ENCODE assay signal across 9 cellular contexts in the genomic region with DNA sequence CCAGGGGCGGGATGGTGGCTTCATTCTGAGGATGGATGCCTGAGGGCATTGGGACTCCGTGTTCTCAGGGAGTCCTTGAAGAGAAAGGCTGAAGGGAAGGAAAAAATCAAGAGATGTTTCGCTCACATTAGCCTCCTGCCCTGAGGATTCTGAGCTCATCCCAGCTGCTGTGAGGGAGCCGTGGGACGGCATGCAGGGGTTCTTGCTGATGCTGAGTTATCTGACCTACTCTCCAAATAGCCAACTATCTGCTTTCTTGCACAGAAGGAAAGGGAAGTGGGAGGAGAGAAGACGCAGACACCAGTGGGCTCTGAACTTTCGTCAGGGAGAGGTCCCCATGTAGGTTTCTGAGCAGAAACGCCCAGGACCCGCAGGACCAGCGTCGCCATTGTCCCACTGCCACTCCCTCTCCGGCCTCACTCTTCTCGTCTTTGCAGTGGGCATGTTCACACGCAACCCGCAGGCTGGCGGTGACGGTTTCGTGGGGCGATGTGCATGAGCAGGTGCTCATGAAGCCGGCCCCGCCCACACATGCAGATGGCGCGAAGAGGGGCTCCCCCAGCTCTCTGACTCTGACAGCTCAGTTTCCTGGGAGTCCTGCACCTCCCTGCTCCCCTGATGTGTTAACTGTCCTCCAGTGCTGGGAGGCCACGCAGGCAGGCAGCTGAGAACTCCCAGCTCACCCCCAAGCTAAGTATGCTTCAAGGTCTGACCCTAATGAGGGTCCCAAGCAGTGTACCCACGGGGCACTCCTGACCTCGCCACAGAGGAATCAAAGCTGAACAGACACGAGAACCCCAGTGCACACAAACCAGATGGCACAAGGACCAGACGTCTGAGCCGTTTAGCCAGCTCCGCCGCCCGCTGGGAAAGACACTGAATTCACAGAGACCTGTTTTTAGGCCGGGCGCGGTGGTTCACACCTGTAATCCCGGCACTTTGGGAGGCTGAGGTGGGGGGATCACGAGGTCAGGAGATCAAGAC. TPM values are rescaled to one million over a fixed set of nuclear protein-coding genes. Genes with fewer than 3 reads are reported as not detected.
DNase-seq lines count a peak whose midpoint lies in the region; ATAC-seq, FAIRE-seq and TF ChIP-seq lines count a peak whose summit lies in the region.
"Had no signal": no experiment of that assay in that cellular context is flagged by ENCODE, and none has a peak within 500 bp of the region (broad histone marks: within the 10 kb centered on the region; RNA-seq: fewer than 3 reads in every experiment).

No MANE protein-coding gene starts in this region.

- POLR2A ChIA-PET in HepG2 (lab: Yijun Ruan, JAX): no interaction called here

- no peak for TF ChIP-seq RAD21 in HepG2 (CRISPR knock-in tag; IDR thresholded peaks at IDR 0.05)

- H3K36me3 ChIP-seq in HepG2 (replicated peaks in 1 of 2; ENCODE audit: control insufficient read depth in 1 of 2, insufficient read depth in 2 of 2, low read length in 2 of 2) (no peaks in the 10 kb centered on the region), MG63 (no peaks in the 10 kb centered on the region)

- H3K79me2 ChIP-seq in HepG2 (ENCODE audit: insufficient read depth, low read length): no peaks in the 10 kb centered on the region

- CTCF ChIA-PET in HepG2 (lab: Yijun Ruan, JAX; ENCODE audit: low intra/inter-chr PET ratio, low total read pairs): no interaction called here

- H2AFZ ChIP-seq in HepG2 (ENCODE audit: low read length): no peak overlapping the region

- intact Hi-C loops in HepG2 (cut with micrococcal nuclease; ENCODE audit: unreplicated experiment): no loop called here

- H4K20me1 ChIP-seq in HepG2 (ENCODE audit: insufficient read depth, low read length): no peaks in the 10 kb centered on the region

- H3K4me2 ChIP-seq in HepG2 (ENCODE audit: low read depth, low read length): no peak overlapping the region

- peaks cover 35% of the 10 kb centered on the region for H3K27me3 Mint-ChIP-seq in HFFc6 (ENCODE audit: insufficient read depth)

- H3K27me3 ChIP-seq in HepG2 (ENCODE audit: control insufficient read depth in 1 of 2, insufficient read depth in 2 of 2, low read length in 2 of 2) (peaks cover 6 to 43% of the 10 kb centered on the region in 2 experiments; a peak in 3 of 5 replicates), MG63 (no peaks in the 10 kb centered on the region)

- TF ChIP-seq EP300 in HepG2 (IDR thresholded peaks at IDR 0.05; ENCODE audit: low read depth in 2 of 2, low read length in 2 of 2) (no peak), HepG2 (CRISPR knock-in tag; IDR thresholded peaks at IDR 0.05; ENCODE audit: borderline replicate concordance) (no peak)

- TF ChIP-seq CTCF in HepG2 (CRISPR knock-in tag; IDR thresholded peaks at IDR 0.05): no peak
- TF ChIP-seq CTCF in HFFc6 (IDR thresholded peaks at IDR 0.05): no peak

- no peak for FAIRE-seq in HepG2 (lab: Jason Lieb, UNC)

- DNase-seq in HepG2 (ENCODE audit: low spot score) (no peak), COLO668 (lab: John Stamatoyannopoulos, UW; ENCODE audit: unreplicated experiment) (no peak), HFFc6 (no peak), NCI-H748 (lab: John Stamatoyannopoulos, UW; ENCODE audit: unreplicated experiment) (no peak), MG63 (no peak)
- DNase-seq: EL had no signal

- H3K9me3 ChIP-seq in HepG2 (ENCODE audit: low read length) (peaks cover 5% of the 10 kb centered on the region; the same call in 1 of the 2 replicates), MG63 (no peaks in the 10 kb centered on the region)

- H3K4me1 ChIP-seq in HepG2 (ENCODE audit: insufficient read depth, low read length): peaks cover 10% of the 10 kb centered on the region

- H3K9me3 Mint-ChIP-seq in HFFc6: peaks cover 15% of the 10 kb centered on the region; the same call in 1 of the 2 replicates

- no peak overlapping the region for H3K9ac ChIP-seq in HepG2 (ENCODE audit: insufficient read depth, low read depth, low read length)

- no peak overlapping the region for H3K4me3 Mint-ChIP-seq in HFFc6

- BruUV-seq in HepG2 (replicated peaks; lab: Mats Ljungman, UMichigan): no TSS peak

- H3K4me3 ChIP-seq in HepG2 (replicated peaks in 1 of 3; ENCODE audit: insufficient read depth in 1 of 3, low read depth in 2 of 3, low read length in 3 of 3): no peak overlapping the region
- H3K4me3 ChIP-seq in MG63: no peak overlapping the region

- TF ChIP-seq POLR2A in HepG2 (IDR thresholded peaks at IDR 0.05; ENCODE audit: insufficient read depth in 1 of 2, low read depth in 2 of 2, low read length in 2 of 2): no peak

- H3K27ac Mint-ChIP-seq in HFFc6: no peak overlapping the region

- H3K27ac ChIP-seq in HepG2 (ENCODE audit: extremely low read length, insufficient read depth, low read length): no peak overlapping the region

- H3K4me1 Mint-ChIP-seq in HFFc6 (ENCODE audit: low read depth): no peaks in the 10 kb centered on the region

- H3K36me3 Mint-ChIP-seq in HFFc6 (ENCODE audit: low read depth): peaks cover 6% of the 10 kb centered on the region; the same call in 1 of the 2 replicates

- ATAC-seq in GM18502 (IDR thresholded peaks at IDR 0.05; ENCODE audit: poor library complexity, unreplicated experiment) (peak; percentile 84), GM21447 (IDR thresholded peaks at IDR 0.05; ENCODE audit: unreplicated experiment) (peak; percentile 76), HG03442 (IDR thresholded peaks at IDR 0.05; ENCODE audit: unreplicated experiment) (peak; percentile 77), HepG2 (no peak)

- in situ Hi-C loops in HepG2 (cut with HindIII; ENCODE audit: extremely low pct_ligation_motif_present, low pct_unique_long_range_greater_than_20kb): no loop called here

- 30% methylated on average over 20 of the region's 37 CpGs for WGBS in HepG2 (ENCODE audit: low lambda C conversion rate)

TF ChIP-seq in HepG2, 621 proteins besides CTCF, POLR2A, EP300 and RAD21 (continues in another document):
- TF ChIP-seq STAT5B (CRISPR knock-in tag; IDR thresholded peaks at IDR 0.05): no peak
- TF ChIP-seq ZNF749 (CRISPR knock-in tag; IDR thresholded peaks at IDR 0.05; ENCODE audit: borderline replicate concordance): no peak

RNA-seq across cellular contexts. Expression of gene ABLIM2, which starts 13.6 kb away (rescaled TPM):
- 0.18 and 0.20 TPM in 2 replicates for total RNA-seq in HepG2 (2016; rRNA removed; fragmentation: Illumina TruSeq; extraction: Trizol)
- not detected in 2 replicates for total RNA-seq in HepG2 (2016; cell fraction: cytosol; rRNA removed; fragmentation: Illumina TruSeq; extraction: Trizol; ENCODE audit: low read depth)
- not detected in 2 replicates for total RNA-seq in HepG2 (2016; cell fraction: insoluble cytoplasmic fraction; rRNA removed; fragmentation: Illumina TruSeq; extraction: Trizol)
- not detected in 2 replicates for total RNA-seq in HepG2 (2016; cell fraction: membrane; rRNA removed; fragmentation: Illumina TruSeq; extraction: Trizol)
- not detected in 2 replicates for total RNA-seq in HepG2 (2016; cell fraction: nucleus; rRNA removed; fragmentation: Illumina TruSeq; extraction: Trizol)
- 0.37 and 0.42 TPM in 2 replicates for polyA plus RNA-seq in HepG2 (2011; rRNA removed)
- polyA plus RNA-seq in HepG2 (2011; cell fraction: cytosol; rRNA removed): 0.35 and 0.46 TPM in 2 replicates
- polyA plus RNA-seq in HepG2 (2011; cell fraction: nucleus; rRNA removed): 0.33 and 0.34 TPM in 2 replicates
- polyA plus RNA-seq in HepG2 (2012): 0.15 and 0.24 TPM in 2 replicates
- not detected in 2 replicates for polyA plus RNA-seq in HepG2 (2016; cell fraction: cytosol; fragmentation: Illumina TruSeq; extraction: Trizol; ENCODE audit: low read depth)
- not detected in 2 replicates for polyA plus RNA-seq in HepG2 (2016; cell fraction: insoluble cytoplasmic fraction; fragmentation: Illumina TruSeq; extraction: Trizol; ENCODE audit: low read depth)
- polyA plus RNA-seq in HepG2 (2016; cell fraction: membrane; fragmentation: Illumina TruSeq; extraction: Trizol; ENCODE audit: low read depth): 0.11 TPM in 1 of 2 replicates, not detected in the other
- not detected in 2 replicates for polyA plus RNA-seq in HepG2 (2016; cell fraction: nucleus; fragmentation: Illumina TruSeq; extraction: Trizol; ENCODE audit: insufficient read depth, low read depth)
- 2.2 and 7.6 TPM in 2 replicates for polyA minus RNA-seq in HepG2 (2011; rRNA and poly(A)+ RNA removed; ENCODE audit: low replicate concordance)
- 0.49 TPM in 1 of 2 replicates, not detected in the other for polyA minus RNA-seq in HepG2 (2011; cell fraction: cytosol; rRNA and poly(A)+ RNA removed)
- 0.12 and 0.52 TPM in 2 replicates for polyA minus RNA-seq in HepG2 (2011; cell fraction: nucleus; rRNA and poly(A)+ RNA removed)
- total RNA-seq in HFFc6 (2021; fragmentation: NEBNext Ultra II Directional; extraction: Animal tissue kit (Norgen Biotek cat#: 25700)): under 1 TPM in 1 of 6 experiments, not detected in 5; 0.14 TPM
- 1.1 and 1.2 TPM in 2 replicates for total RNA-seq in MG63 (2014; rRNA removed; shearing (Covaris generic); ENCODE audit: low replicate concordance)

RNA-seq across cellular contexts. Expression of gene SH3TC1, which starts 26.9 kb away (rescaled TPM):
- 10.1 and 14.9 TPM in 2 replicates for total RNA-seq in HepG2 (2016; rRNA removed; fragmentation: Illumina TruSeq; extraction: Trizol)
- 1.8 and 3.0 TPM in 2 replicates for total RNA-seq in HepG2 (2016; cell fraction: cytosol; rRNA removed; fragmentation: Illumina TruSeq; extraction: Trizol; ENCODE audit: low read depth)
- total RNA-seq in HepG2 (2016; cell fraction: insoluble cytoplasmic fraction; rRNA removed; fragmentation: Illumina TruSeq; extraction: Trizol): 7.9 and 17.3 TPM in 2 replicates
- total RNA-seq in HepG2 (2016; cell fraction: membrane; rRNA removed; fragmentation: Illumina TruSeq; extraction: Trizol): 5.6 and 6.2 TPM in 2 replicates
- total RNA-seq in HepG2 (2016; cell fraction: nucleus; rRNA removed; fragmentation: Illumina TruSeq; extraction: Trizol): 22.7 and 23.6 TPM in 2 replicates
- polyA plus RNA-seq in HepG2 (2011; rRNA removed): 21.8 and 27.0 TPM in 2 replicates
- polyA plus RNA-seq in HepG2 (2011; cell fraction: cytosol; rRNA removed): 12.1 and 19.8 TPM in 2 replicates
- 113 and 146 TPM in 2 replicates for polyA plus RNA-seq in HepG2 (2011; cell fraction: nucleus; rRNA removed)
- 12.2 and 22.6 TPM in 2 replicates for polyA plus RNA-seq in HepG2 (2012)
- polyA plus RNA-seq in HepG2 (2016; cell fraction: cytosol; fragmentation: Illumina TruSeq; extraction: Trizol; ENCODE audit: low read depth): 1.3 and 1.5 TPM in 2 replicates
- 6.1 and 6.6 TPM in 2 replicates for polyA plus RNA-seq in HepG2 (2016; cell fraction: insoluble cytoplasmic fraction; fragmentation: Illumina TruSeq; extraction: Trizol; ENCODE audit: low read depth)
- polyA plus RNA-seq in HepG2 (2016; cell fraction: membrane; fragmentation: Illumina TruSeq; extraction: Trizol; ENCODE audit: low read depth): 2.1 and 2.8 TPM in 2 replicates
- 26.5 and 29.7 TPM in 2 replicates for polyA plus RNA-seq in HepG2 (2016; cell fraction: nucleus; fragmentation: Illumina TruSeq; extraction: Trizol; ENCODE audit: insufficient read depth, low read depth)
- polyA minus RNA-seq in HepG2 (2011; rRNA and poly(A)+ RNA removed; ENCODE audit: low replicate concordance): 12.4 and 67.5 TPM in 2 replicates
- 18.2 and 19.5 TPM in 2 replicates for polyA minus RNA-seq in HepG2 (2011; cell fraction: cytosol; rRNA and poly(A)+ RNA removed)
- 76.5 and 77.0 TPM in 2 replicates for polyA minus RNA-seq in HepG2 (2011; cell fraction: nucleus; rRNA and poly(A)+ RNA removed)
- total RNA-seq in HFFc6 (2021; fragmentation: NEBNext Ultra II Directional; extraction: Animal tissue kit (Norgen Biotek cat#: 25700)): 1 to 10 TPM in 2 of 6 experiments, under 1 TPM in 4; 0.34 to 1.4 (median 0.86) TPM
- total RNA-seq in MG63 (2014; rRNA removed; shearing (Covaris generic); ENCODE audit: low replicate concordance): 2.5 and 7.4 TPM in 2 replicates
